Comparison of ENCODE assay signal across 16 cellular contexts in genomic region chr13:80115616-80116015, GRCh38.
"Had no signal": no experiment of that assay in that cellular context is flagged by ENCODE, and none has a peak within 500 bp of the region (broad histone marks: within the 10 kb centered on the region; RNA-seq: fewer than 3 reads in every experiment).

No MANE protein-coding gene starts in this region.

- ATAC-seq: esophagus mucosa; gastroesophageal sphincter; left cardiac atrium; left ventricle myocardium superior; mucosa of descending colon; naive thymus-derived CD8-positive, alpha-beta T cell; stimulated activated naive CD8-positive, alpha-beta T cell treated with anti-CD3 and anti-CD28 coated beads, Interleukin-15, Interleukin-2, amounts not matched to agents 100 U/mL and 50 U/mL, for 24 hours had no signal

- H3K4me3 Mint-ChIP-seq: naive thymus-derived CD8-positive, alpha-beta T cell; type B pancreatic cell had no signal

- FAIRE-seq: keratinocyte, urothelium cell line had no signal

- H3K27ac ChIP-seq: colonic mucosa, gastroesophageal sphincter, suprapubic skin, thyroid gland had no signal

- H3K36me3 ChIP-seq: colonic mucosa, gastroesophageal sphincter, suprapubic skin, thyroid gland had no signal

- H3K4me1 ChIP-seq: colonic mucosa, gastroesophageal sphincter, suprapubic skin, thyroid gland had no signal

- H3K9me3 Mint-ChIP-seq: type B pancreatic cell had no signal

- H3K4me3 ChIP-seq: colonic mucosa, gastroesophageal sphincter, mucosa of descending colon, suprapubic skin, thyroid gland had no signal

- H3K27me3 Mint-ChIP-seq: type B pancreatic cell had no signal

- DNase-seq: colonic mucosa; glutamatergic neuron; left cardiac atrium; left ventricle myocardium superior; mucosa of descending colon; naive thymus-derived CD8-positive, alpha-beta T cell; posterior cingulate gyrus; stimulated activated CD4-positive, alpha-beta T cell treated with anti-CD3 and anti-CD28 coated beads, Interleukin-12 subunit alpha, Interleukin-12 subunit beta, amount 100 ng/mL, for 4 hours; stimulated activated naive CD8-positive, alpha-beta T cell treated with anti-CD3 and anti-CD28 coated beads, Interleukin-15, Interleukin-2, amounts not matched to agents 100 U/mL and 50 U/mL, for 24 hours; thyroid gland had no signal

- H3K27me3 ChIP-seq: colonic mucosa, gastroesophageal sphincter, suprapubic skin, thyroid gland had no signal

- H3K36me3 Mint-ChIP-seq: naive thymus-derived CD8-positive, alpha-beta T cell; type B pancreatic cell had no signal

- H3K4me1 Mint-ChIP-seq: naive thymus-derived CD8-positive, alpha-beta T cell had no signal

- H3K27ac Mint-ChIP-seq: naive thymus-derived CD8-positive, alpha-beta T cell; type B pancreatic cell had no signal

- H3K9me3 ChIP-seq: colonic mucosa, gastroesophageal sphincter, mucosa of descending colon, suprapubic skin, thyroid gland had no signal
